1 cellular context compared by ENCODE assay signal in the genomic region with DNA sequence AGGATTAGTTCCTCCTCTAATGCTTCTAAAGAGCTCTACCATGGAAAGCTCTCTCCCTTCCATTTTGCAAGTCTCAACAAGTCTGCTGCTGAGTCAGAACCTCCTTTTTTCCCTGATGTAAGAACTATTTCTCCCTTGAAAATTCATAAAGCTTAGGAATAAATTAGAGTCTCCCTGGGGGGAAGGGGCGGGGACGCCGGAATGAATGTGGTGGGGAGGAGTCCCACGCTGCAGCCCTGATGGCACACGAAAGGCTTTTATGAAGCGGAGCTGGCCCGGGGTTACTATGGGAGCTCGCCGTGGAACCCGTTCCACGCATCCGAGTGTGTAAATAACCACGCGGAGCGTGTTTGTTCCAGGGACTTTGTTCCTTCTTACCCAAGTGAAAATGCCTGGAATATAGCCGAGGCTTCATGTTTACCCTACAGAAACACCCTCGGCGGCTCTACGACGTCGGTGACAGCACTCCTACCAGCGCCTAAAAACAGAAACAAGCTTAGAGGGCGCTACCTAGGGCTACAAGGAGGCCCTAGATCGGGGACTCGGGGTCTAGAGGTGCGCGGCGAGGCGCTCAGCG.
TF ChIP-seq lines count a peak whose summit lies in the region.

No MANE protein-coding gene starts in this region.

TF ChIP-seq in GM23338, 12 proteins besides CTCF, POLR2A, EP300 and RAD21 (continued from another document):
- TF ChIP-seq, protein P1, sequence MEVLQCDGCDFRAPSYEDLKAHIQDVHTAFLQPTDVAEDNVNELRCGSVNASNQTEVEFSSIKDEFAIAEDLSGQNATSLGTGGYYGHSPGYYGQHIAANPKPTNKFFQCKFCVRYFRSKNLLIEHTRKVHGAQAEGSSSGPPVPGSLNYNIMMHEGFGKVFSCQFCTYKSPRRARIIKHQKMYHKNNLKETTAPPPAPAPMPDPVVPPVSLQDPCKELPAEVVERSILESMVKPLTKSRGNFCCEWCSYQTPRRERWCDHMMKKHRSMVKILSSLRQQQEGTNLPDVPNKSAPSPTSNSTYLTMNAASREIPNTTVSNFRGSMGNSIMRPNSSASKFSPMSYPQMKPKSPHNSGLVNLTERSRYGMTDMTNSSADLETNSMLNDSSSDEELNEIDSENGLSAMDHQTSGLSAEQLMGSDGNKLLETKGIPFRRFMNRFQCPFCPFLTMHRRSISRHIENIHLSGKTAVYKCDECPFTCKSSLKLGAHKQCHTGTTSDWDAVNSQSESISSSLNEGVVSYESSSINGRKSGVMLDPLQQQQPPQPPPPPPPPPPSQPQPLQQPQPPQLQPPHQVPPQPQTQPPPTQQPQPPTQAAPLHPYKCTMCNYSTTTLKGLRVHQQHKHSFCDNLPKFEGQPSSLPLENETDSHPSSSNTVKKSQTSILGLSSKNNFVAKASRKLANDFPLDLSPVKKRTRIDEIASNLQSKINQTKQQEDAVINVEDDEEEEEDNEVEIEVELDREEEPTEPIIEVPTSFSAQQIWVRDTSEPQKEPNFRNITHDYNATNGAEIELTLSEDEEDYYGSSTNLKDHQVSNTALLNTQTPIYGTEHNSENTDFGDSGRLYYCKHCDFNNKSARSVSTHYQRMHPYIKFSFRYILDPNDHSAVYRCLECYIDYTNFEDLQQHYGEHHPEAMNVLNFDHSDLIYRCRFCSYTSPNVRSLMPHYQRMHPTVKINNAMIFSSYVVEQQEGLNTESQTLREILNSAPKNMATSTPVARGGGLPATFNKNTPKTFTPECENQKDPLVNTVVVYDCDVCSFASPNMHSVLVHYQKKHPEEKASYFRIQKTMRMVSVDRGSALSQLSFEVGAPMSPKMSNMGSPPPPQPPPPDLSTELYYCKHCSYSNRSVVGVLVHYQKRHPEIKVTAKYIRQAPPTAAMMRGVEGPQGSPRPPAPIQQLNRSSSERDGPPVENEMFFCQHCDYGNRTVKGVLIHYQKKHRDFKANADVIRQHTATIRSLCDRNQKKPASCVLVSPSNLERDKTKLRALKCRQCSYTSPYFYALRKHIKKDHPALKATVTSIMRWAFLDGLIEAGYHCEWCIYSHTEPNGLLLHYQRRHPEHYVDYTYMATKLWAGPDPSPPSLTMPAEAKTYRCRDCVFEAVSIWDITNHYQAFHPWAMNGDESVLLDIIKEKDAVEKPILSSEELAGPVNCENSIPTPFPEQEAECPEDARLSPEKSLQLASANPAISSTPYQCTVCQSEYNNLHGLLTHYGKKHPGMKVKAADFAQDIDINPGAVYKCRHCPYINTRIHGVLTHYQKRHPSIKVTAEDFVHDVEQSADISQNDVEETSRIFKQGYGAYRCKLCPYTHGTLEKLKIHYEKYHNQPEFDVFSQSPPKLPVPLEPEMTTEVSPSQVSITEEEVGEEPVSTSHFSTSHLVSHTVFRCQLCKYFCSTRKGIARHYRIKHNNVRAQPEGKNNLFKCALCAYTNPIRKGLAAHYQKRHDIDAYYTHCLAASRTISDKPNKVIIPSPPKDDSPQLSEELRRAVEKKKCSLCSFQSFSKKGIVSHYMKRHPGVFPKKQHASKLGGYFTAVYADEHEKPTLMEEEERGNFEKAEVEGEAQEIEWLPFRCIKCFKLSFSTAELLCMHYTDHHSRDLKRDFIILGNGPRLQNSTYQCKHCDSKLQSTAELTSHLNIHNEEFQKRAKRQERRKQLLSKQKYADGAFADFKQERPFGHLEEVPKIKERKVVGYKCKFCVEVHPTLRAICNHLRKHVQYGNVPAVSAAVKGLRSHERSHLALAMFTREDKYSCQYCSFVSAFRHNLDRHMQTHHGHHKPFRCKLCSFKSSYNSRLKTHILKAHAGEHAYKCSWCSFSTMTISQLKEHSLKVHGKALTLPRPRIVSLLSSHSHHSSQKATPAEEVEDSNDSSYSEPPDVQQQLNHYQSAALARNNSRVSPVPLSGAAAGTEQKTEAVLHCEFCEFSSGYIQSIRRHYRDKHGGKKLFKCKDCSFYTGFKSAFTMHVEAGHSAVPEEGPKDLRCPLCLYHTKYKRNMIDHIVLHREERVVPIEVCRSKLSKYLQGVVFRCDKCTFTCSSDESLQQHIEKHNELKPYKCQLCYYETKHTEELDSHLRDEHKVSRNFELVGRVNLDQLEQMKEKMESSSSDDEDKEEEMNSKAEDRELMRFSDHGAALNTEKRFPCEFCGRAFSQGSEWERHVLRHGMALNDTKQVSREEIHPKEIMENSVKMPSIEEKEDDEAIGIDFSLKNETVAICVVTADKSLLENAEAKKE (CRISPR knock-in tag; IDR thresholded peaks at IDR 0.05): no peak
- no peak for TF ChIP-seq JUNB (IDR thresholded peaks at IDR 0.05; ENCODE audit: unreplicated experiment)
